8 cellular contexts compared by ENCODE assay signal in genomic region chr4:98262431-98262830, GRCh38. TPM values are rescaled to one million over a fixed set of nuclear protein-coding genes. Genes with fewer than 3 reads are reported as not detected.
A peak's percentile ranks its signal among the peaks of the same experiment; 100 is the strongest.
DNase-seq lines count a peak whose midpoint lies in the region; ATAC-seq and TF ChIP-seq lines count a peak whose summit lies in the region.

No MANE protein-coding gene starts in this region.

- no peaks in the 10 kb centered on the region for H3K27me3 ChIP-seq in SK-N-SH (ENCODE audit: insufficient read depth)
- no peaks in the 10 kb centered on the region for H3K27me3 ChIP-seq in SJSA1 (replicated peaks)

- DNase-seq in SK-N-SH (no peak), SJSA1 (ENCODE audit: low read depth in 1 of 2, low spot score in 2 of 2) (no peak), fibroblast of mammary gland (ENCODE audit: low read depth) (peak; percentile 8), retina (peak; percentile 19), sciatic nerve (ENCODE audit: low spot score) (no peak), NCI-H1092 (lab: John Stamatoyannopoulos, UW) (no peak)

- H3F3A ChIP-seq in SK-N-SH (replicated peaks; ENCODE audit: insufficient read depth), result no peaks in the 10 kb centered on the region

- H3K9me3 ChIP-seq in SK-N-SH (no peaks in the 10 kb centered on the region), SJSA1 (replicated peaks) (no peaks in the 10 kb centered on the region)

- no peak overlapping the region for H2AFZ ChIP-seq in SK-N-SH (ENCODE audit: low read depth)

- POLR2A ChIA-PET in SK-N-SH (lab: Yijun Ruan, JAX), result no interaction called here

- H3K4me3 ChIP-seq in SK-N-SH (ENCODE audit: low read depth in 2 of 2, low read length in 1 of 2), result peak overlapping the region; percentile 93
- H3K4me3 ChIP-seq in SJSA1, result peak overlapping the region; percentile 68
- H3K4me3 ChIP-seq in fibroblast of mammary gland (ENCODE audit: control insufficient read depth, low read depth, low read length), result peak overlapping the region; percentile 90

- intact Hi-C loops in sciatic nerve (cut with DNase I), result no loop called here

- H4K20me1 ChIP-seq in SK-N-SH (ENCODE audit: insufficient read depth), result peaks cover 14% of the 10 kb centered on the region

- CTCF ChIA-PET in SK-N-SH (lab: Yijun Ruan, JAX), result interaction anchor here (0.9 to 1.4 kb wide), 2 partner anchors 27 to 205 kb away, joined by 3 read pairs; no protein-coding TSS in a partner anchor

- TF ChIP-seq CTCF in SK-N-SH (IDR thresholded peaks at IDR 0.05), result no peak
- TF ChIP-seq CTCF in fibroblast of mammary gland (conservative IDR thresholded peaks at IDR 0.05; ENCODE audit: control insufficient read depth, insufficient read depth, low read depth, low read length), result no peak

- H3K79me2 ChIP-seq in SK-N-SH (ENCODE audit: insufficient read depth), result peaks cover 74% of the 10 kb centered on the region

- H3K36me3 ChIP-seq in SK-N-SH (replicated peaks in 1 of 2; ENCODE audit: control insufficient read depth in 1 of 2, insufficient read depth in 2 of 2, low read length in 1 of 2) (peaks cover 0 to 3% of the 10 kb centered on the region in 2 experiments), SJSA1 (0 out of 2 replicates have a peak, but pooled peaks cover 3% of the 10 kb centered on the region)

- no peak for TF ChIP-seq RAD21 in SK-N-SH (IDR thresholded peaks at IDR 0.05; ENCODE audit: low read length)

- H3K4me2 ChIP-seq in SK-N-SH, result peak overlapping the region; percentile 84

- ATAC-seq in SK-N-SH treated with all-trans-retinoic acid at 6 μM for 48 hours (no peak), HG02763 (IDR thresholded peaks at IDR 0.05; ENCODE audit: unreplicated experiment) (no peak), sciatic nerve (no peak)

- H3K9me2 ChIP-seq in SK-N-SH, result no peaks in the 10 kb centered on the region

- H3K9ac ChIP-seq in SK-N-SH, result peak overlapping the region; percentile 84; the same call in 1 of the 2 replicates

- H3K27ac ChIP-seq in SK-N-SH (ENCODE audit: low read depth in 2 of 2, low read length in 1 of 2) (peak overlapping the region; percentile 84 to 94; a peak in 3 of 4 replicates), SJSA1 (peak overlapping the region; percentile 56; the same call in 1 of the 2 replicates)

- peaks cover 12 to 18% of the 10 kb centered on the region in 2 experiments; a peak in 3 of 4 replicates for H3K4me1 ChIP-seq in SK-N-SH (ENCODE audit: control insufficient read depth in 1 of 2, insufficient read depth in 2 of 2, low read depth in 1 of 2, low read length in 1 of 2)
- H3K4me1 ChIP-seq in SJSA1 (replicated peaks), result peaks cover 15% of the 10 kb centered on the region; the same call in 1 of the 2 replicates

- 39% methylated on average over 5 of the region's 5 CpGs for WGBS in SK-N-SH (ENCODE audit: low lambda C conversion rate)

- no peak for TF ChIP-seq EP300 in SK-N-SH (IDR thresholded peaks at IDR 0.05; ENCODE audit: borderline replicate concordance in 1 of 2, low read depth in 1 of 2, low read length in 1 of 2)

TF ChIP-seq in SK-N-SH, 30 proteins besides CTCF, POLR2A, EP300 and RAD21:
- TF ChIP-seq TEAD4 (IDR thresholded peaks at IDR 0.05; ENCODE audit: borderline replicate concordance, insufficient read depth) (no peak), GATA2 (CRISPR knock-in tag; IDR thresholded peaks at IDR 0.05) (no peak)
- TF ChIP-seq, protein P1, sequence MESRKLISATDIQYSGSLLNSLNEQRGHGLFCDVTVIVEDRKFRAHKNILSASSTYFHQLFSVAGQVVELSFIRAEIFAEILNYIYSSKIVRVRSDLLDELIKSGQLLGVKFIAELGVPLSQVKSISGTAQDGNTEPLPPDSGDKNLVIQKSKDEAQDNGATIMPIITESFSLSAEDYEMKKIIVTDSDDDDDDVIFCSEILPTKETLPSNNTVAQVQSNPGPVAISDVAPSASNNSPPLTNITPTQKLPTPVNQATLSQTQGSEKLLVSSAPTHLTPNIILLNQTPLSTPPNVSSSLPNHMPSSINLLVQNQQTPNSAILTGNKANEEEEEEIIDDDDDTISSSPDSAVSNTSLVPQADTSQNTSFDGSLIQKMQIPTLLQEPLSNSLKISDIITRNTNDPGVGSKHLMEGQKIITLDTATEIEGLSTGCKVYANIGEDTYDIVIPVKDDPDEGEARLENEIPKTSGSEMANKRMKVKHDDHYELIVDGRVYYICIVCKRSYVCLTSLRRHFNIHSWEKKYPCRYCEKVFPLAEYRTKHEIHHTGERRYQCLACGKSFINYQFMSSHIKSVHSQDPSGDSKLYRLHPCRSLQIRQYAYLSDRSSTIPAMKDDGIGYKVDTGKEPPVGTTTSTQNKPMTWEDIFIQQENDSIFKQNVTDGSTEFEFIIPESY (IDR thresholded peaks at IDR 0.05; ENCODE audit: borderline replicate concordance, low read depth), result no peak

TF ChIP-seq in SK-N-SH treated with all-trans-retinoic acid at 6 μM for 48 hours, 23 proteins besides CTCF, POLR2A, EP300 and RAD21:
- TF ChIP-seq ZNF565 (CRISPR knock-in tag; conservative IDR thresholded peaks at IDR 0.05; ENCODE audit: low read depth), result no peak
- no peak for TF ChIP-seq ZFP3 (CRISPR knock-in tag; IDR thresholded peaks at IDR 0.05)
- TF ChIP-seq PATZ1 (CRISPR knock-in tag; IDR thresholded peaks at IDR 0.05; ENCODE audit: borderline replicate concordance), result no peak
- TF ChIP-seq CSDC2 (CRISPR knock-in tag; IDR thresholded peaks at IDR 0.05), result no peak
- TF ChIP-seq RARB (CRISPR knock-in tag; IDR thresholded peaks at IDR 0.05), result no peak
- no peak for TF ChIP-seq BACH2 (CRISPR knock-in tag; IDR thresholded peaks at IDR 0.05; ENCODE audit: borderline replicate concordance)
- TF ChIP-seq ZNF8 (CRISPR knock-in tag; IDR thresholded peaks at IDR 0.05), result no peak
- TF ChIP-seq, protein P2, sequence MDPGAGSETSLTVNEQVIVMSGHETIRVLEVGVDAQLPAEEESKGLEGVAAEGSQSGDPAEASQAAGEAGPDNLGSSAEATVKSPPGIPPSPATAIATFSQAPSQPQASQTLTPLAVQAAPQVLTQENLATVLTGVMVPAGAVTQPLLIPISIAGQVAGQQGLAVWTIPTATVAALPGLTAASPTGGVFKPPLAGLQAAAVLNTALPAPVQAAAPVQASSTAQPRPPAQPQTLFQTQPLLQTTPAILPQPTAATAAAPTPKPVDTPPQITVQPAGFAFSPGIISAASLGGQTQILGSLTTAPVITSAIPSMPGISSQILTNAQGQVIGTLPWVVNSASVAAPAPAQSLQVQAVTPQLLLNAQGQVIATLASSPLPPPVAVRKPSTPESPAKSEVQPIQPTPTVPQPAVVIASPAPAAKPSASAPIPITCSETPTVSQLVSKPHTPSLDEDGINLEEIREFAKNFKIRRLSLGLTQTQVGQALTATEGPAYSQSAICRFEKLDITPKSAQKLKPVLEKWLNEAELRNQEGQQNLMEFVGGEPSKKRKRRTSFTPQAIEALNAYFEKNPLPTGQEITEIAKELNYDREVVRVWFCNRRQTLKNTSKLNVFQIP (CRISPR knock-in tag; IDR thresholded peaks at IDR 0.05; ENCODE audit: borderline replicate concordance, low read depth), result no peak
- no peak for TF ChIP-seq CSRNP3 (CRISPR knock-in tag; IDR thresholded peaks at IDR 0.05)

RNA-seq across cellular contexts. Expression of gene RAP1GDS1, which starts 1.2 kb away (rescaled TPM):
- 25.6 and 31.3 TPM in 2 replicates for polyA plus RNA-seq in SK-N-SH (2012; rRNA removed)
- 34.6 and 34.9 TPM in 2 replicates for polyA plus RNA-seq in SK-N-SH (2012; cell fraction: cytosol; rRNA removed)
- polyA plus RNA-seq in SK-N-SH (2012; cell fraction: nucleus; rRNA removed), result 18.0 and 39.1 TPM in 2 replicates
- 52.0 and 59.9 TPM in 2 replicates for total RNA-seq in SJSA1 (2014; rRNA removed; shearing (Covaris generic))
- total RNA-seq in sciatic nerve, result 96.5 TPM

Comparison
In these comparisons a context has a peak if more than half of its experiments do, and no peak if none do; other contexts are left out.
1. DNase-seq: peak in fibroblast of mammary gland (single experiment) and retina (single experiment); none in SK-N-SH (single experiment), SJSA1 (0 of 2), sciatic nerve (single experiment) and NCI-H1092 (single experiment).
2. Peak in every context shown above with its lines, with median percentiles within 50 percentile points of each other: H3K4me3 ChIP-seq.